In genomic region chr18:56990678-56991077, GRCh38 we compare ENCODE assay signal across 28 cellular contexts.
"Had no signal": no experiment of that assay in that cellular context is flagged by ENCODE, and none has a peak within 500 bp of the region (broad histone marks: within the 10 kb centered on the region; RNA-seq: fewer than 3 reads in every experiment).

No MANE protein-coding gene starts in this region.

- H3K36me3 Mint-ChIP-seq: mesothelial cell of epicardium had no signal

- H3K27ac Mint-ChIP-seq: dendritic cell treated with granulocyte-macrophage colony-stimulating factor and Interleukin-4, amounts not matched to agents 40 ng/mL and 50 ng/mL, for 4 days; effector memory CD8-positive, alpha-beta T cell; endodermal cell; mesothelial cell of epicardium; naive thymus-derived CD8-positive, alpha-beta T cell had no signal

- H3K9me3 Mint-ChIP-seq: endodermal cell had no signal

- H3K9me3 ChIP-seq: esophagus squamous epithelium, gastrocnemius medialis, heart right ventricle, left lung, lower lobe of right lung, mucosa of descending colon had no signal

- ATAC-seq: effector memory CD8-positive, alpha-beta T cell; esophagus mucosa; gastrocnemius medialis; heart right ventricle; left cardiac atrium; left lung; left ventricle myocardium superior; lower lobe of right lung; mucosa of descending colon; naive thymus-derived CD8-positive, alpha-beta T cell had no signal

- H3K27me3 Mint-ChIP-seq: dendritic cell treated with granulocyte-macrophage colony-stimulating factor and Interleukin-4, amounts not matched to agents 40 ng/mL and 50 ng/mL, for 4 days; effector memory CD8-positive, alpha-beta T cell; naive B cell; naive thymus-derived CD8-positive, alpha-beta T cell had no signal

- H3K27ac ChIP-seq: epithelial cell of prostate, esophagus squamous epithelium, gastrocnemius medialis, heart right ventricle, left lung, lower lobe of right lung had no signal

- DNase-seq: cortex of kidney; effector CD8-positive, alpha-beta T cell; effector memory CD8-positive, alpha-beta T cell; endodermal cell; erythroblast; esophagus squamous epithelium; foreskin fibroblast; foreskin melanocyte; gastrocnemius medialis; glutamatergic neuron; head of caudate nucleus; heart right ventricle; hippocampal formation; left cardiac atrium; left lung; left ventricle myocardium superior; lower lobe of right lung; mesenchymal stem cell; mucosa of descending colon; naive B cell; naive thymus-derived CD8-positive, alpha-beta T cell had no signal

- H3K4me1 ChIP-seq: esophagus squamous epithelium, gastrocnemius medialis, heart right ventricle, left lung, lower lobe of right lung had no signal

- H3K4me3 ChIP-seq: esophagus squamous epithelium, gastrocnemius medialis, heart right ventricle, left lung, lower lobe of right lung, mucosa of descending colon had no signal

- H3K36me3 ChIP-seq: gastrocnemius medialis, left lung, lower lobe of right lung had no signal

- H3K4me1 Mint-ChIP-seq: mesothelial cell of epicardium; naive B cell; naive thymus-derived CD8-positive, alpha-beta T cell had no signal

- H3K4me3 Mint-ChIP-seq: dendritic cell treated with granulocyte-macrophage colony-stimulating factor and Interleukin-4, amounts not matched to agents 40 ng/mL and 50 ng/mL, for 4 days; effector memory CD8-positive, alpha-beta T cell; endodermal cell; mesothelial cell of epicardium; naive B cell; naive thymus-derived CD8-positive, alpha-beta T cell had no signal

- FAIRE-seq: endometrium, islet of Langerhans, keratinocyte had no signal

- H3K27me3 ChIP-seq: esophagus squamous epithelium, gastrocnemius medialis, heart right ventricle, left lung had no signal
